ENCODE assay signal across 11 cellular contexts in genomic region chr20:25676164-25676809, GRCh38. TPM values are rescaled to one million over a fixed set of nuclear protein-coding genes. Genes with fewer than 3 reads are reported as not detected.
A peak's percentile ranks its signal among the peaks of the same experiment; 100 is the strongest.
DNase-seq lines count a peak whose midpoint lies in the region; ATAC-seq and TF ChIP-seq lines count a peak whose summit lies in the region.
"Had no signal": no experiment of that assay in that cellular context is flagged by ENCODE, and none has a peak within 500 bp of the region (broad histone marks: within the 10 kb centered on the region; RNA-seq: fewer than 3 reads in every experiment).

No MANE protein-coding gene starts in this region.

- no peak overlapping the region for H3K27ac ChIP-seq in left lung
- H3K27ac ChIP-seq: VCaP had no signal

- H3K4me3 ChIP-seq in GM12864 (ENCODE audit: low read depth, low read length) (no peak overlapping the region), left lung (no peak overlapping the region)

- no peaks in the 10 kb centered on the region for H3K27me3 ChIP-seq in left lung

- intact Hi-C loops in left lung (cut with DNase I): no loop called here

- peaks cover 0 to 66% of the 10 kb centered on the region in 2 donors for H3K36me3 ChIP-seq in left lung

- no peaks in the 10 kb centered on the region for H3K4me1 ChIP-seq in left lung

- TF ChIP-seq CTCF in GM12864 (IDR thresholded peaks at IDR 0.05; ENCODE audit: low read depth, low read length, missing control alignments): no peak
- no peak for TF ChIP-seq CTCF in left lung (IDR thresholded peaks at IDR 0.05)

- ATAC-seq in HG02884 (IDR thresholded peaks at IDR 0.05; ENCODE audit: unreplicated experiment) (peak; percentile 81), left lung (peak; percentile 50), SK-N-SH treated with all-trans-retinoic acid at 6 μM for 48 hours (no peak), GM18505 (IDR thresholded peaks at IDR 0.05; ENCODE audit: unreplicated experiment) (no peak)

- TF ChIP-seq POLR2A in GM18505 (IDR thresholded peaks at IDR 0.05; ENCODE audit: borderline replicate concordance, extremely low read depth, insufficient read depth, insufficient read length): no peak

- peak; percentile 37 for DNase-seq in GM12864 (ENCODE audit: low read depth)
- DNase-seq in amniotic epithelial cell (ENCODE audit: low read depth): peak; percentile 87
- DNase-seq in left lung: no peak
- no peak for DNase-seq in AML-193 (lab: John Stamatoyannopoulos, UW)
- no peak for DNase-seq in cerebellar nuclear complex (lab: John Stamatoyannopoulos, UW)
- DNase-seq: activated naive CD8-positive, alpha-beta T cell treated with anti-CD3 and anti-CD28 coated beads, Interleukin-2, amount 10 ng/mL, durations not matched to agents 7 days and 5 days; DMS 273 treated with DMSO at 0.1 percent for 48 hours had no signal

- no peaks in the 10 kb centered on the region for H3K9me3 ChIP-seq in left lung

TF ChIP-seq in SK-N-SH treated with all-trans-retinoic acid at 6 μM for 48 hours, 23 proteins besides CTCF, POLR2A, EP300 and RAD21:
- TF ChIP-seq ZNF70 (CRISPR knock-in tag; IDR thresholded peaks at IDR 0.05): no peak
- TF ChIP-seq CSDC2 (CRISPR knock-in tag; IDR thresholded peaks at IDR 0.05): no peak
- no peak for TF ChIP-seq ARNTL (CRISPR knock-in tag; IDR thresholded peaks at IDR 0.05; ENCODE audit: borderline replicate concordance, low read depth)
- no peak for TF ChIP-seq BACH2 (CRISPR knock-in tag; IDR thresholded peaks at IDR 0.05; ENCODE audit: borderline replicate concordance)
- TF ChIP-seq CREB5 (CRISPR knock-in tag; IDR thresholded peaks at IDR 0.05; ENCODE audit: low read depth): no peak
- no peak for TF ChIP-seq TCF4 (CRISPR knock-in tag; IDR thresholded peaks at IDR 0.05; ENCODE audit: borderline replicate concordance)
- no peak for TF ChIP-seq SNAI2 (CRISPR knock-in tag; IDR thresholded peaks at IDR 0.05)
- no peak for TF ChIP-seq OSR1 (CRISPR knock-in tag; IDR thresholded peaks at IDR 0.05)
- TF ChIP-seq ZFP30 (CRISPR knock-in tag; IDR thresholded peaks at IDR 0.05): no peak
- TF ChIP-seq ZFP3 (CRISPR knock-in tag; IDR thresholded peaks at IDR 0.05): no peak
- no peak for TF ChIP-seq ZC3H10 (CRISPR knock-in tag; IDR thresholded peaks at IDR 0.05)
- TF ChIP-seq TOX (CRISPR knock-in tag; IDR thresholded peaks at IDR 0.05; ENCODE audit: borderline replicate concordance): no peak
- TF ChIP-seq ISL1 (CRISPR knock-in tag; IDR thresholded peaks at IDR 0.05): no peak
- no peak for TF ChIP-seq PATZ1 (CRISPR knock-in tag; IDR thresholded peaks at IDR 0.05; ENCODE audit: borderline replicate concordance)
- no peak for TF ChIP-seq ZNF8 (CRISPR knock-in tag; IDR thresholded peaks at IDR 0.05)
- TF ChIP-seq CSRNP3 (CRISPR knock-in tag; IDR thresholded peaks at IDR 0.05): no peak
- TF ChIP-seq POU6F1 (CRISPR knock-in tag; IDR thresholded peaks at IDR 0.05; ENCODE audit: borderline replicate concordance, low read depth): no peak
- no peak for TF ChIP-seq PPARA (CRISPR knock-in tag; IDR thresholded peaks at IDR 0.05; ENCODE audit: borderline replicate concordance)
TF ChIP-seq in SK-N-SH treated with all-trans-retinoic acid at 6 μM for 48 hours: peak in this region for 0.

RNA-seq across cellular contexts. Expression of gene ZNF337, which starts 20.4 kb away (rescaled TPM):
- total RNA-seq in left lung: 10 to 100 TPM in 1 of 2 donors, 1 to 10 TPM in 1; 9.5 to 12.3 TPM

RNA-seq across cellular contexts. Expression of gene NANP, which starts 52.5 kb away (rescaled TPM):
- 1 to 10 TPM; 4.7 to 7.4 TPM for total RNA-seq in left lung

Comparison
In these comparisons a context has a peak if more than half of its experiments do, and no peak if none do; other contexts are left out.
1. DNase-seq: peak in GM12864 (single experiment) and amniotic epithelial cell (single experiment); none in left lung (0 of 2), AML-193 (0 of 2) and cerebellar nuclear complex (0 of 2).
2. ATAC-seq: peak in HG02884 (single experiment) and left lung (single experiment); none in SK-N-SH treated with all-trans-retinoic acid at 6 μM for 48 hours (single experiment) and GM18505 (single experiment).